16 cellular contexts compared by ENCODE assay signal in the genomic region with DNA sequence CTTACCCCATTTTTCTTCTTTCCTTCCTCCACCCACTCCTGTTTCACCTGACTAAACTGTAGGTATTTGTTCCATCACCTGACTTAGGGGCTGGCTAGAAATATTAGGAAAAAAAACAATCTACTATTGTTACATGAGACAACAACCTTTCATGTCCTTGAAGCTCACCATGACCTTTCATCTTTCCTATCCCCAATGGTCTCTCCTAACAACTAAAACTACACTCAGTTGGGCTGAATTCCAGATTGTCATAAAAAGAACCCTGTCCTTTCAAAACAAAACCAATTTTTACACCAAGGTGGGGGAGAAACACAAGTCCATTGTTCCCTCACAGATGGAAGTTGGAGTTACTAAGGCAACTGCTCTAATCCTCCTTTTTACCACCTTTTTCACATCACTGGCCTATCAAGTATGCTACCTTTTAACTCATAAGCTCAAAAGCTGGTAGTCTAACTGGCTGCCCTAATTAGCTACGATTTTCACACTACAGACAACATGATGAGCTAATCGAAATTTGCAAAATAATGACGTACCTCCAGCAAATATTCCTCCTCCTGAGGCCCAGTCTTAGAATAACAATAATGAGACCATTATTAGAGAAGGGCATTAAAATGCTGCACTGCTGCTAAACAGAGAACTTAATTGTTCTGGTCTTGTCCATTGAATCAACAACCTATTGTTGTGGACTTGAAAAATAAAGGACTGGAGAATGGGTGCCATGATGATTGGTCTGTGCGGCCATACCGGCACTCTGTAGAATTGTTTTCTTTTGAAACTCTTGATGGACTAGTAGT. TPM values are rescaled to one million over a fixed set of nuclear protein-coding genes. Genes with fewer than 3 reads are reported as not detected.
A peak's percentile ranks its signal among the peaks of the same experiment; 100 is the strongest.
DNase-seq lines count a peak whose midpoint lies in the region; ATAC-seq, FAIRE-seq and TF ChIP-seq lines count a peak whose summit lies in the region.
"Had no signal": no experiment of that assay in that cellular context is flagged by ENCODE, and none has a peak within 500 bp of the region (broad histone marks: within the 10 kb centered on the region; RNA-seq: fewer than 3 reads in every experiment).

No MANE protein-coding gene starts in this region.

- H4K20me1 ChIP-seq in H1 (replicated peaks in 1 of 2; ENCODE audit: control insufficient read depth in 1 of 2, insufficient read depth in 2 of 2, low read length in 2 of 2): peaks cover 4 to 5% of the 10 kb centered on the region in 2 experiments

- no peaks in the 10 kb centered on the region for H3K79me1 ChIP-seq in H1 (ENCODE audit: low read depth, low read length)

- H2BK20ac ChIP-seq in H1 (ENCODE audit: low read length): no peak overlapping the region

- no peak overlapping the region for H2AK5ac ChIP-seq in H1 (ENCODE audit: low read depth, low read length)

- no peak overlapping the region for H4K5ac ChIP-seq in H1 (ENCODE audit: insufficient read length, low read depth, low read length)

- peak in 1 of 2 experiments; percentile 46 for DNase-seq in H1 (ENCODE audit: low read depth in 1 of 2, low spot score in 2 of 2)
- DNase-seq in left kidney (ENCODE audit: low read depth, low spot score): peak; percentile 44
- DNase-seq in suprapubic skin (ENCODE audit: low spot score in 2 of 2): no peak
- no peak for DNase-seq in MV-4-11 (lab: John Stamatoyannopoulos, UW)
- no peak for DNase-seq in AG08396 (ENCODE audit: low spot score)
- no peak for DNase-seq in activated T-cell treated with anti-CD3 and anti-CD28 coated beads, Interleukin-2, amount 50 U/mL, for 4 hours
- DNase-seq: activated effector memory CD4-positive, alpha-beta T cell treated with Interleukin-2 at 50 U/mL for 16 hours; EL; NCI-H446 treated with DMSO at 0.1 percent for 48 hours; PC-3 had no signal

- TF ChIP-seq RAD21 in Ishikawa (IDR thresholded peaks at IDR 0.05; ENCODE audit: low read depth): no peak
- no peak for TF ChIP-seq RAD21 in H1 (IDR thresholded peaks at IDR 0.05 in 1 of 2, conservative IDR thresholded peaks at IDR 0.05 in 1 of 2; ENCODE audit: low read depth in 2 of 2, low read length in 2 of 2)

- WGBS in H1 (ENCODE audit: extremely low coverage in 1 of 2, insufficient coverage in 1 of 2, insufficient read length in 1 of 2, insufficient replicate concordance in 2 of 2, low coverage in 1 of 2, low lambda C conversion rate in 2 of 2, missing lambda C conversion rate in 1 of 2), 2 experiments: 1% methylated on average over 5 of the region's 5 CpGs; no CpG with 5 or more reads in 1 of the 2 experiments
- 73% methylated on average over 5 of the region's 5 CpGs for WGBS in suprapubic skin

- peak; percentile 81 for FAIRE-seq in H1 (lab: Jason Lieb, UNC)
- FAIRE-seq: GM12891, HTR-8/SVneo had no signal

- no peak overlapping the region for H3K18ac ChIP-seq in H1 (ENCODE audit: extremely low read depth, low read length)

- H3K36me3 ChIP-seq in H1 (ENCODE audit: control insufficient read depth in 2 of 4, insufficient read depth in 4 of 4, low read length in 3 of 4) (no peaks in the 10 kb centered on the region), suprapubic skin (no peaks in the 10 kb centered on the region)

- no peaks in the 10 kb centered on the region for H3K36me3 Mint-ChIP-seq in activated T-cell treated with anti-CD3 and anti-CD28 coated beads, Interleukin-2, amount 50 U/mL, for 4 hours (ENCODE audit: insufficient read depth)

- H3K4me1 Mint-ChIP-seq in activated T-cell treated with anti-CD3 and anti-CD28 coated beads, Interleukin-2, amount 50 U/mL, for 4 hours (ENCODE audit: low read depth): no peaks in the 10 kb centered on the region

- TF ChIP-seq POLR2A in H1 (IDR thresholded peaks at IDR 0.05; ENCODE audit: control extremely low read depth in 1 of 2, low read depth in 2 of 2, low read length in 2 of 2) (no peak), suprapubic skin (IDR thresholded peaks at IDR 0.05) (no peak)

- H3K4me3 ChIP-seq in H1 (ENCODE audit: extremely low read depth in 1 of 4, insufficient read depth in 2 of 4, low read depth in 3 of 4, low read length in 4 of 4) (no peak overlapping the region), suprapubic skin (no peak overlapping the region)

- TF ChIP-seq CTCF in H1 (IDR thresholded peaks at IDR 0.05; ENCODE audit: control extremely low read depth in 1 of 3, insufficient read depth in 1 of 3, low read depth in 1 of 3, low read length in 3 of 3) (no peak), suprapubic skin (IDR thresholded peaks at IDR 0.05) (no peak)

- no peak overlapping the region for H2BK15ac ChIP-seq in H1 (ENCODE audit: low read length)

- no peak for ATAC-seq in GM18873 (IDR thresholded peaks at IDR 0.05; ENCODE audit: low FRiP score, unreplicated experiment)
- ATAC-seq in activated T-cell treated with anti-CD3 and anti-CD28 coated beads, Interleukin-2, amount 50 U/mL, for 4 hours: no peak
- ATAC-seq: PC-3 had no signal

- H3K4ac ChIP-seq in H1 (replicated peaks; ENCODE audit: insufficient read length, low read depth, low read length): no peak overlapping the region

- no peak overlapping the region for H2BK12ac ChIP-seq in H1 (ENCODE audit: low read depth, low read length)

- H2AFZ ChIP-seq in H1 (ENCODE audit: low read length): no peak overlapping the region

- H3K27ac ChIP-seq in H1 (ENCODE audit: low read depth, low read length) (no peak overlapping the region), suprapubic skin (peak overlapping the region; percentile 23)
- H3K27ac ChIP-seq: VCaP had no signal

- CTCF ChIA-PET in H1 (lab: Charles Lee; ENCODE audit: partially characterized antibody): interaction anchor here (0.6 to 2.4 kb wide), 6 partner anchors 12 to 477 kb away, joined by 3 to 5 read pairs (median 3); no protein-coding TSS in a partner anchor

- H3K4me3 Mint-ChIP-seq in activated T-cell treated with anti-CD3 and anti-CD28 coated beads, Interleukin-2, amount 50 U/mL, for 4 hours: no peak overlapping the region
- H3K4me3 Mint-ChIP-seq: dendritic cell treated with granulocyte-macrophage colony-stimulating factor and Interleukin-4, amounts not matched to agents 40 ng/mL and 50 ng/mL, for 4 days had no signal

- POLR2A ChIA-PET in H1 (lab: Charles Lee; ENCODE audit: partially characterized antibody): no interaction called here

- H3K4me1 ChIP-seq in H1 (replicated peaks in 1 of 4; ENCODE audit: control insufficient read depth in 3 of 4, insufficient read depth in 4 of 4, low read length in 3 of 4) (peaks cover 0 to 3% (median 0%) of the 10 kb centered on the region in 4 experiments; a peak in 1 of 7 replicates), suprapubic skin (no peaks in the 10 kb centered on the region)

- H3K79me2 ChIP-seq in H1 (ENCODE audit: control insufficient read depth in 1 of 2, insufficient read depth in 2 of 2, low read length in 2 of 2): no peaks in the 10 kb centered on the region

- H4K91ac ChIP-seq in H1 (replicated peaks; ENCODE audit: insufficient read length, low read length): no peak overlapping the region

- no peak overlapping the region for H2BK120ac ChIP-seq in H1 (replicated peaks; ENCODE audit: low read depth, low read length)

- H4K8ac ChIP-seq in H1 (ENCODE audit: extremely low read depth, insufficient read depth, low read length): no peak overlapping the region

- no peak overlapping the region for H3K23ac ChIP-seq in H1 (ENCODE audit: insufficient read length)

- TF ChIP-seq EP300 in Ishikawa (IDR thresholded peaks at IDR 0.05; ENCODE audit: borderline replicate concordance) (peak; percentile 51; the same call in 1 of the 2 replicates), H1 (IDR thresholded peaks at IDR 0.05; ENCODE audit: borderline replicate concordance in 1 of 2, low read depth in 2 of 2, low read length in 2 of 2) (no peak), suprapubic skin (IDR thresholded peaks at IDR 0.05) (no peak)

- H3K27me3 Mint-ChIP-seq in activated T-cell treated with anti-CD3 and anti-CD28 coated beads, Interleukin-2, amount 50 U/mL, for 4 hours (ENCODE audit: low read depth): no peaks in the 10 kb centered on the region
- H3K27me3 Mint-ChIP-seq: dendritic cell treated with granulocyte-macrophage colony-stimulating factor and Interleukin-4, amounts not matched to agents 40 ng/mL and 50 ng/mL, for 4 days had no signal

- H3K9me3 Mint-ChIP-seq in activated T-cell treated with anti-CD3 and anti-CD28 coated beads, Interleukin-2, amount 50 U/mL, for 4 hours: peaks cover 2% of the 10 kb centered on the region
- H3K9me3 Mint-ChIP-seq: dendritic cell treated with granulocyte-macrophage colony-stimulating factor and Interleukin-4, amounts not matched to agents 40 ng/mL and 50 ng/mL, for 4 days had no signal

- peaks cover 48 to 100% (median 79%) of the 10 kb centered on the region in 4 experiments for H3K27me3 ChIP-seq in H1 (replicated peaks in 1 of 4; ENCODE audit: control insufficient read depth in 3 of 4, extremely low read depth in 1 of 4, insufficient read depth in 3 of 4, low read length in 3 of 4)
- H3K27me3 ChIP-seq in suprapubic skin: no peaks in the 10 kb centered on the region

- H3K14ac ChIP-seq in H1 (ENCODE audit: insufficient read length): no peak overlapping the region

- no peak overlapping the region for H3K56ac ChIP-seq in H1 (replicated peaks; ENCODE audit: insufficient read length, low read depth, low read length)

- H2BK5ac ChIP-seq in H1 (ENCODE audit: low read depth, low read length): no peak overlapping the region

- no peaks in the 10 kb centered on the region for H3K23me2 ChIP-seq in H1 (ENCODE audit: low read depth, low read length)

- H3K9me3 ChIP-seq in H1 (ENCODE audit: insufficient read depth in 2 of 2, low read depth in 1 of 2, low read length in 1 of 2) (no peaks in the 10 kb centered on the region), suprapubic skin (no peaks in the 10 kb centered on the region)

- no peak overlapping the region for H3K4me2 ChIP-seq in H1 (ENCODE audit: insufficient read depth in 1 of 2, low read depth in 2 of 2, low read length in 2 of 2)

- H3K9ac ChIP-seq in H1 (replicated peaks in 1 of 4; ENCODE audit: extremely low read depth in 1 of 4, low read depth in 3 of 4, low read length in 3 of 4): no peak overlapping the region

TF ChIP-seq in H1, 55 proteins besides CTCF, POLR2A, EP300 and RAD21 (continues in another document):
- TF ChIP-seq SP4 (IDR thresholded peaks at IDR 0.05; ENCODE audit: low read length) (no peak), TBP (IDR thresholded peaks at IDR 0.05; ENCODE audit: low read depth, low read length) (no peak), GABPA (IDR thresholded peaks at IDR 0.05; ENCODE audit: borderline replicate concordance, insufficient read depth, low read length) (no peak)

RNA-seq across cellular contexts. Expression of a gene that starts 46.5 kb away (rescaled TPM):
- 0.08 TPM in 1 of 2 replicates, not detected in the other for total RNA-seq in H1 (2021; fragmentation: NEBNext Ultra II Directional; extraction: Animal tissue kit (Norgen Biotek cat#: 25700))
- polyA plus RNA-seq in H1 (2011; rRNA removed): 0.03 and 0.09 TPM in 2 replicates
- 0.01 TPM for polyA plus RNA-seq in H1 (2011; cell fraction: cytosol; rRNA removed)
- polyA plus RNA-seq in H1 (2011; cell fraction: nucleus; rRNA removed): not detected
- polyA plus RNA-seq in H1 (2012, experiment 1 of 2): 0.05 to 0.25 TPM (median 0.20 TPM) in 4 replicates
- polyA plus RNA-seq in H1 (2012, experiment 2 of 2): not detected
- 0.20 TPM for polyA plus RNA-seq in H1 (2013, experiment 1 of 2)
- polyA plus RNA-seq in H1 (2013, experiment 2 of 2): 0.04 TPM
- polyA minus RNA-seq in H1 (2011; rRNA and poly(A)+ RNA removed): 0.19 and 0.41 TPM in 2 replicates
- not detected for polyA minus RNA-seq in H1 (2011; cell fraction: cytosol; rRNA and poly(A)+ RNA removed)
- 0.60 TPM for polyA minus RNA-seq in H1 (2011; cell fraction: nucleus; rRNA and poly(A)+ RNA removed)
- 10 to 100 TPM; 12.1 to 32.0 (median 23.8) TPM for total RNA-seq in suprapubic skin
- total RNA-seq in activated T-cell treated with anti-CD3 and anti-CD28 coated beads, Interleukin-2, amount 50 U/mL, for 4 hours: under 1 TPM in 2 of 3 donors, not detected in 1; 0.03 to 0.47 TPM
- total RNA-seq: PC-3 had no signal

Comparison
In these comparisons a context has a peak if more than half of its experiments do, and no peak if none do; other contexts are left out.
1. RNA of a gene that starts 46.5 kb away (total RNA-seq): 12.1 to 32.0 TPM in suprapubic skin; 0.03 to 0.47 TPM in activated T-cell treated with anti-CD3 and anti-CD28 coated beads, Interleukin-2, amount 50 U/mL, for 4 hours and 0.08 TPM in H1; every median in the first group is over 4 times any median in the second.